Comparison of ENCODE assay signal across 8 cellular contexts in genomic region chr7:37510043-37510634, GRCh38.
DNase-seq lines count a peak whose midpoint lies in the region; ATAC-seq lines count a peak whose summit lies in the region.

No MANE protein-coding gene starts in this region.

- H3K27ac Mint-ChIP-seq in activated CD8-positive, alpha-beta T cell treated with anti-CD3 and anti-CD28 coated beads, Interleukin-2, amount 10 ng/mL, durations not matched to agents 7 days and 5 days = no peak overlapping the region

- H3K9me3 Mint-ChIP-seq in activated CD8-positive, alpha-beta T cell treated with anti-CD3 and anti-CD28 coated beads, Interleukin-2, amount 10 ng/mL, durations not matched to agents 7 days and 5 days (ENCODE audit: insufficient read depth) = no peaks in the 10 kb centered on the region

- CTCF ChIA-PET in activated CD8-positive, alpha-beta T cell treated with anti-CD3 and anti-CD28 coated beads, Interleukin-2, amount 10 ng/mL, durations not matched to agents 7 days and 5 days (lab: Charles Lee) = interaction anchor here (0.7 to 6.5 kb wide), 11 partner anchors 9 to 301 kb away, joined by 3 to 31 read pairs (median 5); no protein-coding TSS in a partner anchor

- H3K4me1 Mint-ChIP-seq in activated CD8-positive, alpha-beta T cell treated with anti-CD3 and anti-CD28 coated beads, Interleukin-2, amount 10 ng/mL, durations not matched to agents 7 days and 5 days (ENCODE audit: low read depth) = no peaks in the 10 kb centered on the region

- DNase-seq in DMS 273 (lab: John Stamatoyannopoulos, UW; ENCODE audit: unreplicated experiment) (peak; percentile 48), DMS 273 treated with DMSO at 0.1 percent for 48 hours (lab: John Stamatoyannopoulos, UW) (no peak), HT1080 (ENCODE audit: low read depth) (peak; percentile 4), kidney tubule cell (ENCODE audit: low spot score) (peak; percentile 6), putamen (ENCODE audit: low spot score) (no peak), NCI-H748 (lab: John Stamatoyannopoulos, UW; ENCODE audit: unreplicated experiment) (no peak)
- peak; percentile 31 for DNase-seq in activated CD8-positive, alpha-beta T cell treated with anti-CD3 and anti-CD28 coated beads, Interleukin-2, amount 10 ng/mL, durations not matched to agents 7 days and 5 days

- no peaks in the 10 kb centered on the region for H3K36me3 Mint-ChIP-seq in activated CD8-positive, alpha-beta T cell treated with anti-CD3 and anti-CD28 coated beads, Interleukin-2, amount 10 ng/mL, durations not matched to agents 7 days and 5 days (ENCODE audit: low read depth)

- peaks cover 20% of the 10 kb centered on the region for H3K27me3 Mint-ChIP-seq in activated CD8-positive, alpha-beta T cell treated with anti-CD3 and anti-CD28 coated beads, Interleukin-2, amount 10 ng/mL, durations not matched to agents 7 days and 5 days (ENCODE audit: low read depth)

- H3K4me3 Mint-ChIP-seq in activated CD8-positive, alpha-beta T cell treated with anti-CD3 and anti-CD28 coated beads, Interleukin-2, amount 10 ng/mL, durations not matched to agents 7 days and 5 days = no peak overlapping the region

- POLR2A ChIA-PET in activated CD8-positive, alpha-beta T cell treated with anti-CD3 and anti-CD28 coated beads, Interleukin-2, amount 10 ng/mL, durations not matched to agents 7 days and 5 days (lab: Charles Lee) = no interaction called here

- ATAC-seq in activated CD8-positive, alpha-beta T cell treated with anti-CD3 and anti-CD28 coated beads, Interleukin-2, amount 10 ng/mL, durations not matched to agents 7 days and 5 days = no peak
- ATAC-seq in GM21619 (IDR thresholded peaks at IDR 0.05; ENCODE audit: unreplicated experiment) = no peak

Comparison
In these comparisons a context has a peak if more than half of its experiments do, and no peak if none do; other contexts are left out.
1. DNase-seq: peak in DMS 273 (single experiment), HT1080 (single experiment), activated CD8-positive, alpha-beta T cell treated with anti-CD3 and anti-CD28 coated beads, Interleukin-2, amount 10 ng/mL, durations not matched to agents 7 days and 5 days (single experiment) and kidney tubule cell (single experiment); none in DMS 273 treated with DMSO at 0.1 percent for 48 hours (single experiment), putamen (single experiment) and NCI-H748 (single experiment).